In the genomic region with DNA sequence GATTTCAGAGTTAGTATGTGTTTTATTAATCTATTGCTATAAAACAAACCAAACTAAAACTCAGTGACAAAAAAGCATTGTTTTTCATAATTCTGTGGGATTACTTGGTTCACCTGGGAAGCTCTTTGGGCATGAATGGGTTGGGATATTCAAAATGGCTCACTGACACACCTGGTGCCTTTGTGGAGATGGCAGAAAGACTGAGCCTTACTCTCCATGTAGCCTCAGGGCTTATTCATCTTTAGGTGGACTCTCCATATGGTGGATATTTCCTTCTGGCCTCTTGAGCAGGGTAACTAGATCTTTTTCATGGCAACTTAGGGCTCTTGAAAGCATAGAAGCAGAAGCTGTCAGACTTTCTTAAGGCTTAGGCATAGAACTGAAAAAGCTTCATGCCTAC, we compare ENCODE assay signal across 16 cellular contexts.
DNase-seq lines count a peak whose midpoint lies in the region; ATAC-seq lines count a peak whose summit lies in the region.
"Had no signal": no experiment of that assay in that cellular context is flagged by ENCODE, and none has a peak within 500 bp of the region (broad histone marks: within the 10 kb centered on the region; RNA-seq: fewer than 3 reads in every experiment).

No MANE protein-coding gene starts in this region.

- peaks cover 11% of the 10 kb centered on the region for H3K9me3 Mint-ChIP-seq in activated naive CD8-positive, alpha-beta T cell treated with anti-CD3 and anti-CD28 coated beads, Interleukin-2, amount 50 U/mL, for 24 hours

- DNase-seq in NCI-H146 (lab: John Stamatoyannopoulos, UW) (peak; percentile 3), NCI-H146 treated with DMSO at 0.1 percent for 48 hours (lab: John Stamatoyannopoulos, UW; ENCODE audit: unreplicated experiment) (no peak), NCI-H2171 treated with DMSO at 0.1 percent for 48 hours (lab: John Stamatoyannopoulos, UW) (peak; percentile 13), NCI-H2171 (lab: John Stamatoyannopoulos, UW) (no peak), NCI-H524 treated with DMSO at 0.1 percent for 48 hours (lab: John Stamatoyannopoulos, UW) (peak; percentile 17), OCI-M2 (lab: John Stamatoyannopoulos, UW; ENCODE audit: unreplicated experiment) (no peak)
- no peak for DNase-seq in activated naive CD8-positive, alpha-beta T cell treated with anti-CD3 and anti-CD28 coated beads, Interleukin-2, amount 50 U/mL, for 24 hours
- DNase-seq: AML-193; Caco-2; Calu3; CD4-positive, alpha-beta T cell; CD8-positive, alpha-beta T cell; DMS79 treated with DMSO at 0.1 percent for 48 hours; GF-D8 had no signal

- no peaks in the 10 kb centered on the region for H3K36me3 Mint-ChIP-seq in activated naive CD8-positive, alpha-beta T cell treated with anti-CD3 and anti-CD28 coated beads, Interleukin-2, amount 50 U/mL, for 24 hours (ENCODE audit: low read depth)
- H3K36me3 Mint-ChIP-seq: CD8-positive, alpha-beta T cell had no signal

- ATAC-seq in activated naive CD8-positive, alpha-beta T cell treated with anti-CD3 and anti-CD28 coated beads, Interleukin-2, amount 50 U/mL, for 24 hours, result no peak
- ATAC-seq: A549; CD8-positive, alpha-beta T cell had no signal

- H3K4me1 Mint-ChIP-seq in activated naive CD8-positive, alpha-beta T cell treated with anti-CD3 and anti-CD28 coated beads, Interleukin-2, amount 50 U/mL, for 24 hours, result no peaks in the 10 kb centered on the region
- H3K4me1 Mint-ChIP-seq: B cell had no signal

- no peak overlapping the region for H3K27ac Mint-ChIP-seq in activated naive CD8-positive, alpha-beta T cell treated with anti-CD3 and anti-CD28 coated beads, Interleukin-2, amount 50 U/mL, for 24 hours
- H3K27ac Mint-ChIP-seq: B cell; CD4-positive, alpha-beta T cell; CD8-positive, alpha-beta T cell had no signal

- H3K27me3 Mint-ChIP-seq in activated naive CD8-positive, alpha-beta T cell treated with anti-CD3 and anti-CD28 coated beads, Interleukin-2, amount 50 U/mL, for 24 hours, result no peaks in the 10 kb centered on the region
- H3K27me3 Mint-ChIP-seq: B cell; CD4-positive, alpha-beta T cell had no signal

- no peak overlapping the region for H3K4me3 Mint-ChIP-seq in activated naive CD8-positive, alpha-beta T cell treated with anti-CD3 and anti-CD28 coated beads, Interleukin-2, amount 50 U/mL, for 24 hours
- H3K4me3 Mint-ChIP-seq: B cell; CD4-positive, alpha-beta T cell; CD8-positive, alpha-beta T cell had no signal

Comparison
In these comparisons a context has a peak if more than half of its experiments do, and no peak if none do; other contexts are left out.
1. DNase-seq: peak in NCI-H146 (single experiment), NCI-H2171 treated with DMSO at 0.1 percent for 48 hours (single experiment) and NCI-H524 treated with DMSO at 0.1 percent for 48 hours (single experiment); none in NCI-H146 treated with DMSO at 0.1 percent for 48 hours (single experiment), NCI-H2171 (single experiment), activated naive CD8-positive, alpha-beta T cell treated with anti-CD3 and anti-CD28 coated beads, Interleukin-2, amount 50 U/mL, for 24 hours (single experiment) and OCI-M2 (single experiment).